8 cellular contexts compared by ENCODE assay signal in genomic region chr17:69414408-69415274, GRCh38. TPM values are rescaled to one million over a fixed set of nuclear protein-coding genes. Genes with fewer than 3 reads are reported as not detected.
A peak's percentile ranks its signal among the peaks of the same experiment; 100 is the strongest.
DNase-seq lines count a peak whose midpoint lies in the region; ATAC-seq, FAIRE-seq and TF ChIP-seq lines count a peak whose summit lies in the region.

MAP2K6 (plus strand) TSS chr17:69414697; CDS start chr17:69414985, 288 bp downstream.

- H3K27me3 ChIP-seq in DND-41 (ENCODE audit: insufficient read depth, low read length, poor library complexity) (no peaks in the 10 kb centered on the region), cardiac muscle cell (no peaks in the 10 kb centered on the region), pancreas (no peaks in the 10 kb centered on the region), thyroid gland (no peaks in the 10 kb centered on the region)

- H3K4me1 ChIP-seq in DND-41 (ENCODE audit: insufficient read depth, low read length) (peaks cover 31% of the 10 kb centered on the region), cardiac muscle cell (ENCODE audit: low read depth) (peaks cover 27% of the 10 kb centered on the region), pancreas (peaks cover 0 to 6% (median 3%) of the 10 kb centered on the region in 3 donors), thyroid gland (peaks cover 12 to 21% of the 10 kb centered on the region in 2 donors)

- no peaks in the 10 kb centered on the region for H3K79me2 ChIP-seq in DND-41 (ENCODE audit: insufficient read depth, low read length)

- intact Hi-C loops in pancreas (cut with DNase I), result no loop called here
- intact Hi-C loops in thyroid gland (cut with DNase I), result no loop called here

- H3K4me3 ChIP-seq in DND-41 (ENCODE audit: low read depth in 1 of 2, low read length in 2 of 2), result peak within 1 kb of the TSS; percentile 45 to 75
- H3K4me3 ChIP-seq in cardiac muscle cell, result peak within 1 kb of the TSS; percentile 69
- H3K4me3 ChIP-seq in pancreas, result peak within 1 kb of the TSS; percentile 27 to 53 (median 40)
- peak within 1 kb of the TSS in 2 of 3 donors; percentile 10 to 33 for H3K4me3 ChIP-seq in thyroid gland (replicated peaks in 1 of 3)

- in situ Hi-C loops in KBM-7 (cut with MboI; ENCODE audit: low pct_unique_long_range_greater_than_20kb, low sequenced_read_pairs), result no loop called here

- DNase-seq in DND-41, result peak; percentile 84
- peak; percentile 85 for DNase-seq in KBM-7
- peak; percentile 82 for DNase-seq in activated naive CD4-positive, alpha-beta T cell treated with Interleukin-2 at 50 U/mL for 16 hours
- DNase-seq in cardiac muscle cell (ENCODE audit: low read depth in 1 of 2, low spot score in 1 of 2), result peak; percentile 80 to 84
- DNase-seq in pancreas, result peak; percentile 65 to 89 (median 79)
- peak; percentile 67 to 70 for DNase-seq in thyroid gland

- H3K9me3 ChIP-seq in DND-41 (ENCODE audit: insufficient read depth, low read length, severe bottlenecking), result no peaks in the 10 kb centered on the region
- H3K9me3 ChIP-seq in cardiac muscle cell (ENCODE audit: low read depth), result no peaks in the 10 kb centered on the region
- H3K9me3 ChIP-seq in pancreas, result no peaks in the 10 kb centered on the region
- H3K9me3 ChIP-seq in thyroid gland, result no peaks in the 10 kb centered on the region

- H2AFZ ChIP-seq in DND-41 (ENCODE audit: low read depth, low read length), result peak within 1 kb of the TSS; percentile 92

- H3K36me3 ChIP-seq in DND-41 (ENCODE audit: insufficient read depth, low read length) (no peaks in the 10 kb centered on the region), cardiac muscle cell (no peaks in the 10 kb centered on the region), pancreas (no peaks in the 10 kb centered on the region), thyroid gland (no peaks in the 10 kb centered on the region)

- no peak for TF ChIP-seq CTCF in DND-41 (IDR thresholded peaks at IDR 0.05; ENCODE audit: borderline replicate concordance, extremely low read depth, low read length, poor library complexity, severe bottlenecking)
- TF ChIP-seq CTCF in cardiac muscle cell (IDR thresholded peaks at IDR 0.05; ENCODE audit: low read depth, low read length), result no peak
- TF ChIP-seq CTCF in pancreas (IDR thresholded peaks at IDR 0.05), result no peak
- no peak for TF ChIP-seq CTCF in thyroid gland (IDR thresholded peaks at IDR 0.05)

- peak within 1 kb of the TSS; percentile 82 for H3K4me2 ChIP-seq in DND-41 (ENCODE audit: insufficient read depth, low read length)

- peak within 1 kb of the TSS; percentile 51 for H3K9ac ChIP-seq in DND-41 (ENCODE audit: low read depth, low read length)

- TF ChIP-seq POLR2A in Raji (IDR thresholded peaks at IDR 0.05; ENCODE audit: insufficient read depth, low read depth, low read length) (peak; percentile 55; the same call in 1 of the 2 replicates), thyroid gland (IDR thresholded peaks at IDR 0.05) (no peak)

- 0 to 1% methylated on average over 27 of the region's 27 CpGs for WGBS in pancreas, 2 donors
- WGBS in thyroid gland, 2 donors, result 1% methylated on average over 27 of the region's 27 CpGs

- H4K20me1 ChIP-seq in DND-41 (ENCODE audit: insufficient read depth, low read length), result no peaks in the 10 kb centered on the region

- peak; percentile 100 for ATAC-seq in DND-41 (ENCODE audit: insufficient read depth, low read depth)
- peak; percentile 97 for ATAC-seq in GM21723 (IDR thresholded peaks at IDR 0.05; ENCODE audit: unreplicated experiment)
- peak; percentile 93 to 98 (median 97) for ATAC-seq in pancreas

- FAIRE-seq in pancreas (lab: Jason Lieb, UNC), result no peak

- H3K27ac ChIP-seq in DND-41 (ENCODE audit: low read length), result peak within 1 kb of the TSS; percentile 66
- H3K27ac ChIP-seq in cardiac muscle cell, result peak within 1 kb of the TSS; percentile 85
- peak within 1 kb of the TSS in 2 of 4 donors; percentile 7 to 16 for H3K27ac ChIP-seq in pancreas
- H3K27ac ChIP-seq in thyroid gland, result peak within 1 kb of the TSS in 2 of 3 donors; percentile 25 to 32

RNA-seq across cellular contexts. Expression of gene MAP2K6, which starts in this region (rescaled TPM):
- total RNA-seq in cardiac muscle cell (8.4 and 13.2 TPM in 2 replicates), pancreas (10 to 100 TPM in 3 of 6 donors, 1 to 10 TPM in 3; 6.2 to 12.9 (median 10.0) TPM), thyroid gland (1 to 10 TPM; 3.6 to 5.6 (median 4.4) TPM)
- polyA plus RNA-seq in cardiac muscle cell (13.1 and 14.2 TPM in 2 replicates), pancreas (1 to 10 TPM; 6.2 to 6.7 TPM)
